ENCODE assay signal across 30 cellular contexts in the genomic region with DNA sequence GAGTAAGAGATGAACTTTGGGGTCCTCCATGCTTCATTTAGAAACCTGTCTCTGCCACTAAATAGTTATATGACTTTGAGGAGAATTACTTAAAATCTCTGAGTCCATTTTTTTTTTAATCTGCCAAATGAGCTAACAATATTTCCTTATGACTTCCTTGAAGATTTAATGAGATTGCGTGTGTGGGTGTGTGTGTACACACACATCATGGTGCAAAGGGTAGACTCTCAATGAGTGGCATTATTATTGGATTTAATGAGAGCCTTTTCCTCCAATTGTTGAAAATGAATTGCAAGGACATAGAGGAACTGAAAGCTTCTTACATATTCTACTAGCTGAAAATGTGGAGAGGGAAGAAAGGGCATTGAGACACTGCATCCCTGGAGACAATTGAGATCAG.
"Had no signal": no experiment of that assay in that cellular context is flagged by ENCODE, and none has a peak within 500 bp of the region (broad histone marks: within the 10 kb centered on the region; RNA-seq: fewer than 3 reads in every experiment).

No MANE protein-coding gene starts in this region.

- H3K4me1 Mint-ChIP-seq: activated CD4-positive, alpha-beta memory T cell treated with anti-CD3 and anti-CD28 coated beads, Interleukin-2, amount 10 ng/mL, durations not matched to agents 7 days and 5 days; activated CD4-positive, alpha-beta T cell treated with anti-CD3 and anti-CD28 coated beads, Interleukin-2, amount 10 ng/mL, durations not matched to agents 7 days and 5 days; activated naive CD4-positive, alpha-beta T cell treated with anti-CD3 and anti-CD28 coated beads, Interleukin-2, amount 10 ng/mL, durations not matched to agents 7 days and 5 days; activated naive CD8-positive, alpha-beta T cell treated with anti-CD3 and anti-CD28 coated beads, Interleukin-2, amount 10 ng/mL, durations not matched to agents 7 days and 5 days; T-cell had no signal

- H3K27ac Mint-ChIP-seq: activated CD4-positive, alpha-beta memory T cell treated with anti-CD3 and anti-CD28 coated beads, Interleukin-2, amount 10 ng/mL, durations not matched to agents 7 days and 5 days; activated CD4-positive, alpha-beta T cell treated with anti-CD3 and anti-CD28 coated beads, Interleukin-2, amount 10 ng/mL, durations not matched to agents 7 days and 5 days; activated naive CD4-positive, alpha-beta T cell treated with anti-CD3 and anti-CD28 coated beads, Interleukin-2, amount 10 ng/mL, durations not matched to agents 7 days and 5 days; activated naive CD4-positive, alpha-beta T cell treated with anti-CD3 and anti-CD28 coated beads, Interleukin-2, amount 50 U/mL, for 72 hours; activated naive CD8-positive, alpha-beta T cell treated with anti-CD3 and anti-CD28 coated beads, Interleukin-2, amount 10 ng/mL, durations not matched to agents 7 days and 5 days; activated T-cell treated with anti-CD3 and anti-CD28 coated beads, Interleukin-2, amount 50 U/mL, for 24 hours; activated T-cell treated with anti-CD3 and anti-CD28 coated beads, Interleukin-2, amount 50 U/mL, for 72 hours; effector memory CD8-positive, alpha-beta T cell; T-cell; T-helper 1 cell treated with Interleukin-12 subunit alpha and Interleukin-12 subunit beta and Interleukin-4 antibody, amounts not matched to agents 30 μg/mL and 1 μg/mL, for 36 hours had no signal

- H3K4me3 ChIP-seq: ascending aorta had no signal

- DNase-seq: activated CD4-positive, alpha-beta memory T cell treated with anti-CD3 and anti-CD28 coated beads, Interleukin-2, amount 10 ng/mL, durations not matched to agents 7 days and 5 days; activated CD4-positive, alpha-beta T cell treated with anti-CD3 and anti-CD28 coated beads for 1 hour; activated CD4-positive, alpha-beta T cell treated with anti-CD3 and anti-CD28 coated beads for 4 hours; activated CD4-positive, alpha-beta T cell treated with anti-CD3 and anti-CD28 coated beads, Interleukin-2, amount 10 ng/mL, durations not matched to agents 7 days and 5 days; activated CD4-positive, alpha-beta T cell treated with anti-CD3 and anti-CD28 coated beads, Interleukin-2, amount 50 U/mL, for 4 hours; activated CD8-positive, alpha-beta memory T cell treated with anti-CD3 and anti-CD28 coated beads, Interleukin-2, amount 50 U/mL, for 48 hours; activated gamma-delta T cell; activated naive CD4-positive, alpha-beta T cell; activated naive CD4-positive, alpha-beta T cell treated with anti-CD3 and anti-CD28 coated beads, Interleukin-2, amount 10 ng/mL, durations not matched to agents 7 days and 5 days; activated naive CD8-positive, alpha-beta T cell treated with anti-CD3 and anti-CD28 coated beads, Interleukin-2, amount 10 ng/mL, durations not matched to agents 7 days and 5 days; activated T-cell treated with anti-CD3 and anti-CD28 coated beads for 4 hours; activated T-cell treated with anti-CD3 and anti-CD28 coated beads, Interleukin-2, amount 50 U/mL, for 24 hours; activated T-cell treated with anti-CD3 and anti-CD28 coated beads, Interleukin-2, amount 50 U/mL, for 72 hours; brain microvascular endothelial cell; cortex of kidney; dermis blood vessel endothelial cell; effector CD4-positive, alpha-beta T cell; effector memory CD8-positive, alpha-beta T cell; foreskin fibroblast; head of caudate nucleus; T-cell; T-helper 9 cell had no signal

- FAIRE-seq: bronchial epithelial cell, colon, endometrium, frontal cortex had no signal

- H3K36me3 ChIP-seq: ascending aorta, brain microvascular endothelial cell had no signal

- H3K27ac ChIP-seq: ascending aorta, brain microvascular endothelial cell had no signal

- ATAC-seq: activated naive CD4-positive, alpha-beta T cell treated with anti-CD3 and anti-CD28 coated beads, Interleukin-2, amount 50 U/mL, for 72 hours; activated T-cell treated with anti-CD3 and anti-CD28 coated beads, Interleukin-2, amount 50 U/mL, for 72 hours; effector memory CD8-positive, alpha-beta T cell; esophagus mucosa; T-cell had no signal

- H3K27me3 Mint-ChIP-seq: activated CD4-positive, alpha-beta memory T cell treated with anti-CD3 and anti-CD28 coated beads, Interleukin-2, amount 10 ng/mL, durations not matched to agents 7 days and 5 days; activated CD4-positive, alpha-beta T cell treated with anti-CD3 and anti-CD28 coated beads, Interleukin-2, amount 10 ng/mL, durations not matched to agents 7 days and 5 days; activated naive CD4-positive, alpha-beta T cell treated with anti-CD3 and anti-CD28 coated beads, Interleukin-2, amount 10 ng/mL, durations not matched to agents 7 days and 5 days; activated naive CD8-positive, alpha-beta T cell treated with anti-CD3 and anti-CD28 coated beads, Interleukin-2, amount 10 ng/mL, durations not matched to agents 7 days and 5 days; activated T-cell treated with anti-CD3 and anti-CD28 coated beads, Interleukin-2, amount 50 U/mL, for 24 hours; effector memory CD8-positive, alpha-beta T cell; T-cell had no signal

- H3K4me1 ChIP-seq: ascending aorta had no signal

- H3K27me3 ChIP-seq: ascending aorta, brain microvascular endothelial cell had no signal

- H3K36me3 Mint-ChIP-seq: activated naive CD4-positive, alpha-beta T cell treated with anti-CD3 and anti-CD28 coated beads, Interleukin-2, amount 10 ng/mL, durations not matched to agents 7 days and 5 days; activated naive CD4-positive, alpha-beta T cell treated with anti-CD3 and anti-CD28 coated beads, Interleukin-2, amount 50 U/mL, for 72 hours; activated naive CD8-positive, alpha-beta T cell treated with anti-CD3 and anti-CD28 coated beads, Interleukin-2, amount 10 ng/mL, durations not matched to agents 7 days and 5 days; T-cell had no signal

- H3K4me3 Mint-ChIP-seq: activated CD4-positive, alpha-beta memory T cell treated with anti-CD3 and anti-CD28 coated beads, Interleukin-2, amount 10 ng/mL, durations not matched to agents 7 days and 5 days; activated CD4-positive, alpha-beta T cell treated with anti-CD3 and anti-CD28 coated beads, Interleukin-2, amount 10 ng/mL, durations not matched to agents 7 days and 5 days; activated naive CD4-positive, alpha-beta T cell treated with anti-CD3 and anti-CD28 coated beads, Interleukin-2, amount 10 ng/mL, durations not matched to agents 7 days and 5 days; activated naive CD8-positive, alpha-beta T cell treated with anti-CD3 and anti-CD28 coated beads, Interleukin-2, amount 10 ng/mL, durations not matched to agents 7 days and 5 days; activated T-cell treated with anti-CD3 and anti-CD28 coated beads, Interleukin-2, amount 50 U/mL, for 24 hours; activated T-cell treated with anti-CD3 and anti-CD28 coated beads, Interleukin-2, amount 50 U/mL, for 72 hours; effector memory CD8-positive, alpha-beta T cell; T-cell; T-helper 1 cell treated with Interleukin-12 subunit alpha and Interleukin-12 subunit beta and Interleukin-4 antibody, amounts not matched to agents 30 μg/mL and 1 μg/mL, for 36 hours had no signal

- H3K9me3 ChIP-seq: ascending aorta had no signal

- H3K9me3 Mint-ChIP-seq: activated naive CD8-positive, alpha-beta T cell treated with anti-CD3 and anti-CD28 coated beads, Interleukin-2, amount 10 ng/mL, durations not matched to agents 7 days and 5 days had no signal
